Comparison of ENCODE assay signal across 19 cellular contexts in genomic region chr10:27104919-27105318, GRCh38. TPM values are rescaled to one million over a fixed set of nuclear protein-coding genes. Genes with fewer than 3 reads are reported as not detected.
DNase-seq lines count a peak whose midpoint lies in the region; ATAC-seq and TF ChIP-seq lines count a peak whose summit lies in the region.
"Had no signal": no experiment of that assay in that cellular context is flagged by ENCODE, and none has a peak within 500 bp of the region (broad histone marks: within the 10 kb centered on the region; RNA-seq: fewer than 3 reads in every experiment).

No MANE protein-coding gene starts in this region.

- intact Hi-C loops in psoas muscle (cut with DNase I): loop anchor here in 1 of 2 donors (5.0 kb wide), 1 partner anchor 42 kb away; no protein-coding TSS in a partner anchor

- H3K4me1 ChIP-seq in psoas muscle: no peaks in the 10 kb centered on the region
- H3K4me1 ChIP-seq: colonic mucosa had no signal

- H3K4me3 ChIP-seq in psoas muscle: no peak overlapping the region
- H3K4me3 ChIP-seq: colonic mucosa had no signal

- peaks cover 38% of the 10 kb centered on the region for H3K36me3 Mint-ChIP-seq in activated naive CD4-positive, alpha-beta T cell treated with anti-CD3 and anti-CD28 coated beads, Interleukin-2, amount 10 ng/mL, durations not matched to agents 7 days and 5 days
- peaks cover 39% of the 10 kb centered on the region for H3K36me3 Mint-ChIP-seq in T-helper 2 cell treated with Interferon-gamma antibody and Interleukin-4, amounts not matched to agents 5 μg/mL and 100 μg/mL, for 36 hours (ENCODE audit: low read depth)
- peaks cover 8 to 12% (median 11%) of the 10 kb centered on the region in 3 donors for H3K36me3 Mint-ChIP-seq in immature natural killer cell

- DNase-seq in activated naive CD4-positive, alpha-beta T cell treated with anti-CD3 and anti-CD28 coated beads, Interleukin-2, amount 10 ng/mL, durations not matched to agents 7 days and 5 days: peak; percentile 49
- no peak for DNase-seq in activated naive CD4-positive, alpha-beta T cell treated with anti-CD3 and anti-CD28 coated beads, Interleukin-2, amount 50 U/mL, for 16 hours
- DNase-seq in T-helper 2 cell treated with Interferon-gamma antibody and Interleukin-4, amounts not matched to agents 5 μg/mL and 100 μg/mL, for 36 hours (ENCODE audit: low spot score): no peak
- DNase-seq in immature natural killer cell (peak in 2 of 3 donors; percentile 6 to 18), psoas muscle (no peak), germinal center (ENCODE audit: low spot score) (no peak)
- DNase-seq in stimulated activated CD4-positive, alpha-beta T cell treated with anti-CD3 and anti-CD28 coated beads, Interleukin-2, amount 100 ng/mL, for 24 hours: no peak
- DNase-seq: activated T-cell treated with anti-CD3 and anti-CD28 coated beads, Interleukin-2, amount 50 U/mL, for 4 hours; brain microvascular endothelial cell; C1 segment of cervical spinal cord; colonic mucosa; DMS 273 treated with DMSO at 0.1 percent for 48 hours; Karpas-422; mammary epithelial cell; NCI-H1092; NCI-H187 treated with DMSO at 0.1 percent for 48 hours; NCI-H226; NCI-H774; right cardiac atrium had no signal

- H3K4me3 Mint-ChIP-seq in activated naive CD4-positive, alpha-beta T cell treated with anti-CD3 and anti-CD28 coated beads, Interleukin-2, amount 10 ng/mL, durations not matched to agents 7 days and 5 days: no peak overlapping the region
- no peak overlapping the region for H3K4me3 Mint-ChIP-seq in T-helper 2 cell treated with Interferon-gamma antibody and Interleukin-4, amounts not matched to agents 5 μg/mL and 100 μg/mL, for 36 hours
- H3K4me3 Mint-ChIP-seq in immature natural killer cell: no peak overlapping the region
- H3K4me3 Mint-ChIP-seq: activated T-cell treated with anti-CD3 and anti-CD28 coated beads, Interleukin-2, amount 50 U/mL, for 4 hours had no signal

- CTCF ChIA-PET in activated naive CD4-positive, alpha-beta T cell treated with anti-CD3 and anti-CD28 coated beads, Interleukin-2, amount 10 ng/mL, durations not matched to agents 7 days and 5 days (lab: Charles Lee): no interaction called here

- H3K27me3 Mint-ChIP-seq in activated naive CD4-positive, alpha-beta T cell treated with anti-CD3 and anti-CD28 coated beads, Interleukin-2, amount 10 ng/mL, durations not matched to agents 7 days and 5 days: peaks cover 6% of the 10 kb centered on the region
- H3K27me3 Mint-ChIP-seq in T-helper 2 cell treated with Interferon-gamma antibody and Interleukin-4, amounts not matched to agents 5 μg/mL and 100 μg/mL, for 36 hours (ENCODE audit: low read depth): peaks cover 2% of the 10 kb centered on the region
- peaks cover 9 to 15% (median 10%) of the 10 kb centered on the region in 3 donors for H3K27me3 Mint-ChIP-seq in immature natural killer cell (ENCODE audit: low read depth in 3 of 3)

- peaks cover 1% of the 10 kb centered on the region for H3K9me3 Mint-ChIP-seq in activated naive CD4-positive, alpha-beta T cell treated with anti-CD3 and anti-CD28 coated beads, Interleukin-2, amount 10 ng/mL, durations not matched to agents 7 days and 5 days
- H3K9me3 Mint-ChIP-seq in T-helper 2 cell treated with Interferon-gamma antibody and Interleukin-4, amounts not matched to agents 5 μg/mL and 100 μg/mL, for 36 hours: peaks cover 13% of the 10 kb centered on the region
- H3K9me3 Mint-ChIP-seq in immature natural killer cell: no peaks in the 10 kb centered on the region

- peak overlapping the region; percentile 75 for H3K27ac Mint-ChIP-seq in activated naive CD4-positive, alpha-beta T cell treated with anti-CD3 and anti-CD28 coated beads, Interleukin-2, amount 10 ng/mL, durations not matched to agents 7 days and 5 days
- H3K27ac Mint-ChIP-seq in T-helper 2 cell treated with Interferon-gamma antibody and Interleukin-4, amounts not matched to agents 5 μg/mL and 100 μg/mL, for 36 hours: peak overlapping the region; percentile 82
- peak overlapping the region in 5 of 6 donors; percentile 39 to 86 (median 68) for H3K27ac Mint-ChIP-seq in immature natural killer cell

- ATAC-seq in psoas muscle: no peak
- ATAC-seq: activated T-cell treated with anti-CD3 and anti-CD28 coated beads, Interleukin-2, amount 50 U/mL, for 4 hours; right cardiac atrium had no signal

- H3K4me1 Mint-ChIP-seq in activated naive CD4-positive, alpha-beta T cell treated with anti-CD3 and anti-CD28 coated beads, Interleukin-2, amount 10 ng/mL, durations not matched to agents 7 days and 5 days: peaks cover 46% of the 10 kb centered on the region
- H3K4me1 Mint-ChIP-seq in T-helper 2 cell treated with Interferon-gamma antibody and Interleukin-4, amounts not matched to agents 5 μg/mL and 100 μg/mL, for 36 hours (ENCODE audit: low read depth): peaks cover 36% of the 10 kb centered on the region
- peaks cover 31 to 38% of the 10 kb centered on the region in 2 donors for H3K4me1 Mint-ChIP-seq in immature natural killer cell

- no peak for TF ChIP-seq CTCF in psoas muscle (IDR thresholded peaks at IDR 0.05)

- no peaks in the 10 kb centered on the region for H3K27me3 ChIP-seq in psoas muscle (ENCODE audit: insufficient read depth in 3 of 3, low read length in 2 of 3)
- H3K27me3 ChIP-seq: brain microvascular endothelial cell, colonic mucosa had no signal

- peaks cover 3 to 40% of the 10 kb centered on the region in 2 donors for H3K36me3 ChIP-seq in psoas muscle (ENCODE audit: insufficient read depth in 1 of 2, low read depth in 1 of 2)
- H3K36me3 ChIP-seq: colonic mucosa had no signal

- 90 to 92% (median 91%) methylated on average over 5 of the region's 5 CpGs for WGBS in psoas muscle, 3 donors

- no peaks in the 10 kb centered on the region for H3K9me3 ChIP-seq in psoas muscle
- H3K9me3 ChIP-seq: colonic mucosa had no signal

- no peak overlapping the region for H3K27ac ChIP-seq in psoas muscle
- H3K27ac ChIP-seq: brain microvascular endothelial cell, colonic mucosa had no signal

RNA-seq across cellular contexts. Expression of gene ANKRD26, which starts 4.6 kb away (rescaled TPM):
- 1 to 10 TPM in 1 of 3 donors, under 1 TPM in 2; 0.27 to 2.0 (median 0.99) TPM for polyA plus RNA-seq in immature natural killer cell
- 1 to 10 TPM; 7.0 to 9.8 (median 8.7) TPM for total RNA-seq in psoas muscle
- 10 to 100 TPM in 1 of 3 donors, 1 to 10 TPM in 2; 4.0 to 12.7 (median 4.4) TPM for polyA plus RNA-seq in psoas muscle

RNA-seq across cellular contexts. Expression of gene YME1L1, which starts 49.3 kb away (rescaled TPM):
- polyA plus RNA-seq in immature natural killer cell: 100 to 1,000 TPM in 1 of 3 donors, 10 to 100 TPM in 2; 85.9 to 110 (median 98.4) TPM
- total RNA-seq in psoas muscle: 100 to 1,000 TPM in 3 of 4 donors, 10 to 100 TPM in 1; 99.3 to 115 (median 102) TPM
- polyA plus RNA-seq in psoas muscle: 100 to 1,000 TPM in 1 of 3 donors, 10 to 100 TPM in 2; 49.3 to 137 (median 71.9) TPM

RNA-seq across cellular contexts. Expression of gene MASTL, which starts 50.2 kb away (rescaled TPM):
- polyA plus RNA-seq in immature natural killer cell (1 to 10 TPM in 2 of 3 donors, not detected in 1; 1.5 to 3.5 TPM), psoas muscle (1 to 10 TPM; 1.3 to 4.4 (median 1.7) TPM)
- 1 to 10 TPM; 1.2 to 2.9 (median 1.3) TPM for total RNA-seq in psoas muscle

Comparison
In these comparisons a context has a peak if more than half of its experiments do, and no peak if none do; other contexts are left out.
1. DNase-seq: peak in activated naive CD4-positive, alpha-beta T cell treated with anti-CD3 and anti-CD28 coated beads, Interleukin-2, amount 10 ng/mL, durations not matched to agents 7 days and 5 days (single experiment) and immature natural killer cell (2 of 3); none in activated naive CD4-positive, alpha-beta T cell treated with anti-CD3 and anti-CD28 coated beads, Interleukin-2, amount 50 U/mL, for 16 hours (single experiment), T-helper 2 cell treated with Interferon-gamma antibody and Interleukin-4, amounts not matched to agents 5 μg/mL and 100 μg/mL, for 36 hours (single experiment), psoas muscle (0 of 2), germinal center (single experiment) and stimulated activated CD4-positive, alpha-beta T cell treated with anti-CD3 and anti-CD28 coated beads, Interleukin-2, amount 100 ng/mL, for 24 hours (0 of 2).
2. Peak in every context shown above with its lines, with median percentiles within 50 percentile points of each other: H3K27ac Mint-ChIP-seq.